ENCODE assay signal across 8 cellular contexts in genomic region chr7:142357953-142358520, GRCh38.
A peak's percentile ranks its signal among the peaks of the same experiment; 100 is the strongest.
DNase-seq lines count a peak whose midpoint lies in the region; ATAC-seq and TF ChIP-seq lines count a peak whose summit lies in the region.

No MANE protein-coding gene starts in this region.

- H3K27me3 ChIP-seq in DND-41 (ENCODE audit: insufficient read depth, low read length, poor library complexity), result no peaks in the 10 kb centered on the region
- H3K27me3 ChIP-seq in adrenal gland, result no peaks in the 10 kb centered on the region

- H4K20me1 ChIP-seq in DND-41 (ENCODE audit: insufficient read depth, low read length), result no peaks in the 10 kb centered on the region

- DNase-seq in DND-41, result peak; percentile 77
- DNase-seq in GM19240 (ENCODE audit: insufficient read length, low spot score), result peak; percentile 5
- DNase-seq in NCI-H446 treated with DMSO at 0.1 percent for 48 hours (lab: John Stamatoyannopoulos, UW), result peak; percentile 25
- no peak for DNase-seq in adrenal gland
- DNase-seq in iPS DF 19.7 (ENCODE audit: low read depth, low spot score), result peak; percentile 69
- peak; percentile 37 for DNase-seq in stimulated activated CD4-positive, alpha-beta T cell treated with anti-CD3 and anti-CD28 coated beads, Interleukin-4, amount 100 ng/mL, for 24 hours
- DNase-seq in GOT3 (lab: John Stamatoyannopoulos, UW), result no peak

- WGBS in adrenal gland, 4 donors, result 10 to 17% (median 12%) methylated on average over 2 of the region's 2 CpGs

- intact Hi-C loops in adrenal gland (cut with DNase I), result no loop called here

- peak; percentile 59 for ATAC-seq in DND-41 (ENCODE audit: insufficient read depth, low read depth)
- peak; percentile 90 for ATAC-seq in HG03159 (IDR thresholded peaks at IDR 0.05; ENCODE audit: unreplicated experiment)

- H3K27ac ChIP-seq in DND-41 (ENCODE audit: low read length), result peak overlapping the region; percentile 99
- no peak overlapping the region for H3K27ac ChIP-seq in adrenal gland

- TF ChIP-seq POLR2A in adrenal gland (IDR thresholded peaks at IDR 0.05), result no peak

- H3K9ac ChIP-seq in DND-41 (ENCODE audit: low read depth, low read length), result peak overlapping the region; percentile 88

- peaks cover 44% of the 10 kb centered on the region for H3K79me2 ChIP-seq in DND-41 (ENCODE audit: insufficient read depth, low read length)

- peaks cover 17% of the 10 kb centered on the region; the same call in 1 of the 2 replicates for H3K36me3 ChIP-seq in DND-41 (ENCODE audit: insufficient read depth, low read length)
- H3K36me3 ChIP-seq in adrenal gland (replicated peaks in 1 of 2), result no peaks in the 10 kb centered on the region

- H3K4me3 ChIP-seq in DND-41 (ENCODE audit: low read depth in 1 of 2, low read length in 2 of 2) (peak overlapping the region in 1 of 2 experiments; percentile 21; a peak in 1 of 4 replicates), adrenal gland (no peak overlapping the region)

- H2AFZ ChIP-seq in DND-41 (ENCODE audit: low read depth, low read length), result no peak overlapping the region

- TF ChIP-seq CTCF in DND-41 (IDR thresholded peaks at IDR 0.05; ENCODE audit: borderline replicate concordance, extremely low read depth, low read length, poor library complexity, severe bottlenecking) (peak; percentile 86), adrenal gland (IDR thresholded peaks at IDR 0.05) (peak; percentile 23 to 61 (median 36))

- H3K4me2 ChIP-seq in DND-41 (ENCODE audit: insufficient read depth, low read length), result peak overlapping the region; percentile 37

- H3K9me3 ChIP-seq in DND-41 (ENCODE audit: insufficient read depth, low read length, severe bottlenecking) (no peaks in the 10 kb centered on the region), adrenal gland (replicated peaks in 1 of 3) (no peaks in the 10 kb centered on the region)

- H3K4me1 ChIP-seq in DND-41 (ENCODE audit: insufficient read depth, low read length) (peaks cover 90% of the 10 kb centered on the region), adrenal gland (replicated peaks in 1 of 2) (no peaks in the 10 kb centered on the region)

Comparison
In these comparisons a context has a peak if more than half of its experiments do, and no peak if none do; other contexts are left out.
1. DNase-seq: peak in DND-41 (single experiment), GM19240 (single experiment), NCI-H446 treated with DMSO at 0.1 percent for 48 hours (single experiment), iPS DF 19.7 (single experiment) and stimulated activated CD4-positive, alpha-beta T cell treated with anti-CD3 and anti-CD28 coated beads, Interleukin-4, amount 100 ng/mL, for 24 hours (single experiment); none in adrenal gland (0 of 7) and GOT3 (single experiment).